In the genomic region with DNA sequence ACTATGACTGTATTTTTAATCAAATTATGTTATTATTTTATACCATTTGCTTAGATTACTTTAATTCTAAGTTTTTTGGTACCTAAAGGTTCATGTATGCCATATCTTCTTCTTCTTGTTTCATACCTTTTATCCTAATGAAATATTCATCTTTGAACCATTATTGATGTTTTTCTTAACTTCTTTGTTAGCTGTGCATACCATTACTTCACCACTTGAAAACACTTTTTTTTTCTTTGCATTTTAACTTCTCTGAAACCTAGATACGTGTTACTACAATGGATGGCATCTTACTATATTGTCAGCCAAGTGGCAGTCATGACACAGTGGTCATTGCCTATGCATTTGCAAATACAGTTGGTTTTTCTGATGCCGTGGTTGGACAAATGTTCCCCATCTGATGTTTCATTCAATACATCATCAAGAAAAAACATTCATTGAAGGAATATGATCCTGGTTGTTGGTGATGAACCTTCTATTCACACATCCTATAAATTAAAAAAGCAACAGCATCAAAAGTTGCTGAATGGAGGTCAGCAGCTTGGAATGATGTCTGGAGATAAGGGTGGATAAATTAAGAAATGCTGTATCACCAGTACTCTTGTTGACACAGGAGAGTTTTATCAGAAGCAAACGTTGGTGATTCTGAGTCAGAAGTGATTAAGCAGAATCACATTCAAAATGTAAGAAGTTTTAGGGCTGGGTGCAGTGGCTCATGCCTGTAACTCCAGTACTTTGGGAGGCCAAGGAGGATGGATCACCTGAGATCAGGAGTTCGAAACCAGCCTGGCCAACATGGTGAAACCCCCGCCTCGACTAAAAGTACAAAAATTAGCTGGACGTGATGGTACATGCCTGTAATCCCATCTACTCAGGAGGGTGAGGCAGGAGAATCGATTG, we compare ENCODE assay signal across 1 cellular context.
TF ChIP-seq lines count a peak whose summit lies in the region.

No MANE protein-coding gene starts in this region.

TF ChIP-seq in A549, 52 proteins besides CTCF, POLR2A, EP300 and RAD21 (continued from another document):
- TF ChIP-seq, protein P1, sequence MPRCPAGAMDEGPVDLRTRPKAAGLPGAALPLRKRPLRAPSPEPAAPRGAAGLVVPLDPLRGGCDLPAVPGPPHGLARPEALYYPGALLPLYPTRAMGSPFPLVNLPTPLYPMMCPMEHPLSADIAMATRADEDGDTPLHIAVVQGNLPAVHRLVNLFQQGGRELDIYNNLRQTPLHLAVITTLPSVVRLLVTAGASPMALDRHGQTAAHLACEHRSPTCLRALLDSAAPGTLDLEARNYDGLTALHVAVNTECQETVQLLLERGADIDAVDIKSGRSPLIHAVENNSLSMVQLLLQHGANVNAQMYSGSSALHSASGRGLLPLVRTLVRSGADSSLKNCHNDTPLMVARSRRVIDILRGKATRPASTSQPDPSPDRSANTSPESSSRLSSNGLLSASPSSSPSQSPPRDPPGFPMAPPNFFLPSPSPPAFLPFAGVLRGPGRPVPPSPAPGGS (IDR thresholded peaks at IDR 0.05), result no peak
- TF ChIP-seq HOXA7 (CRISPR knock-in tag; IDR thresholded peaks at IDR 0.05) (no peak), E2F6 (IDR thresholded peaks at IDR 0.05; ENCODE audit: borderline replicate concordance, low read depth) (no peak), ZC3H11A (IDR thresholded peaks at IDR 0.05) (no peak), CEBPB (IDR thresholded peaks at IDR 0.05) (0 out of 4 replicates have a peak, but pooled peaks of 1 of the 2 experiments have one; percentile 27), GATA3 (IDR thresholded peaks at IDR 0.05; ENCODE audit: borderline replicate concordance) (peak; percentile 86), KDM5A (IDR thresholded peaks at IDR 0.05) (no peak), CHD4 (IDR thresholded peaks at IDR 0.05; ENCODE audit: borderline replicate concordance) (no peak)
- TF ChIP-seq, protein P2, sequence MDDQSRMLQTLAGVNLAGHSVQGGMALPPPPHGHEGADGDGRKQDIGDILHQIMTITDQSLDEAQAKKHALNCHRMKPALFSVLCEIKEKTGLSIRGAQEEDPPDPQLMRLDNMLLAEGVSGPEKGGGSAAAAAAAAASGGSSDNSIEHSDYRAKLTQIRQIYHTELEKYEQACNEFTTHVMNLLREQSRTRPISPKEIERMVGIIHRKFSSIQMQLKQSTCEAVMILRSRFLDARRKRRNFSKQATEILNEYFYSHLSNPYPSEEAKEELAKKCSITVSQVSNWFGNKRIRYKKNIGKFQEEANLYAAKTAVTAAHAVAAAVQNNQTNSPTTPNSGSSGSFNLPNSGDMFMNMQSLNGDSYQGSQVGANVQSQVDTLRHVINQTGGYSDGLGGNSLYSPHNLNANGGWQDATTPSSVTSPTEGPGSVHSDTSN (IDR thresholded peaks at IDR 0.05), result no peak
- TF ChIP-seq, protein P3, sequence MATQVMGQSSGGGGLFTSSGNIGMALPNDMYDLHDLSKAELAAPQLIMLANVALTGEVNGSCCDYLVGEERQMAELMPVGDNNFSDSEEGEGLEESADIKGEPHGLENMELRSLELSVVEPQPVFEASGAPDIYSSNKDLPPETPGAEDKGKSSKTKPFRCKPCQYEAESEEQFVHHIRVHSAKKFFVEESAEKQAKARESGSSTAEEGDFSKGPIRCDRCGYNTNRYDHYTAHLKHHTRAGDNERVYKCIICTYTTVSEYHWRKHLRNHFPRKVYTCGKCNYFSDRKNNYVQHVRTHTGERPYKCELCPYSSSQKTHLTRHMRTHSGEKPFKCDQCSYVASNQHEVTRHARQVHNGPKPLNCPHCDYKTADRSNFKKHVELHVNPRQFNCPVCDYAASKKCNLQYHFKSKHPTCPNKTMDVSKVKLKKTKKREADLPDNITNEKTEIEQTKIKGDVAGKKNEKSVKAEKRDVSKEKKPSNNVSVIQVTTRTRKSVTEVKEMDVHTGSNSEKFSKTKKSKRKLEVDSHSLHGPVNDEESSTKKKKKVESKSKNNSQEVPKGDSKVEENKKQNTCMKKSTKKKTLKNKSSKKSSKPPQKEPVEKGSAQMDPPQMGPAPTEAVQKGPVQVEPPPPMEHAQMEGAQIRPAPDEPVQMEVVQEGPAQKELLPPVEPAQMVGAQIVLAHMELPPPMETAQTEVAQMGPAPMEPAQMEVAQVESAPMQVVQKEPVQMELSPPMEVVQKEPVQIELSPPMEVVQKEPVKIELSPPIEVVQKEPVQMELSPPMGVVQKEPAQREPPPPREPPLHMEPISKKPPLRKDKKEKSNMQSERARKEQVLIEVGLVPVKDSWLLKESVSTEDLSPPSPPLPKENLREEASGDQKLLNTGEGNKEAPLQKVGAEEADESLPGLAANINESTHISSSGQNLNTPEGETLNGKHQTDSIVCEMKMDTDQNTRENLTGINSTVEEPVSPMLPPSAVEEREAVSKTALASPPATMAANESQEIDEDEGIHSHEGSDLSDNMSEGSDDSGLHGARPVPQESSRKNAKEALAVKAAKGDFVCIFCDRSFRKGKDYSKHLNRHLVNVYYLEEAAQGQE (IDR thresholded peaks at IDR 0.05), result no peak
- TF ChIP-seq, protein P4, sequence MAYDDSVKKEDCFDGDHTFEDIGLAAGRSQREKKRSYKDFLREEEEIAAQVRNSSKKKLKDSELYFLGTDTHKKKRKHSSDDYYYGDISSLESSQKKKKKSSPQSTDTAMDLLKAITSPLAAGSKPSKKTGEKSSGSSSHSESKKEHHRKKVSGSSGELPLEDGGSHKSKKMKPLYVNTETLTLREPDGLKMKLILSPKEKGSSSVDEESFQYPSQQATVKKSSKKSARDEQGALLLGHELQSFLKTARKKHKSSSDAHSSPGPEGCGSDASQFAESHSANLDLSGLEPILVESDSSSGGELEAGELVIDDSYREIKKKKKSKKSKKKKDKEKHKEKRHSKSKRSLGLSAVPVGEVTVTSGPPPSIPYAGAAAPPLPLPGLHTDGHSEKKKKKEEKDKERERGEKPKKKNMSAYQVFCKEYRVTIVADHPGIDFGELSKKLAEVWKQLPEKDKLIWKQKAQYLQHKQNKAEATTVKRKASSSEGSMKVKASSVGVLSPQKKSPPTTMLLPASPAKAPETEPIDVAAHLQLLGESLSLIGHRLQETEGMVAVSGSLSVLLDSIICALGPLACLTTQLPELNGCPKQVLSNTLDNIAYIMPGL (CRISPR knock-in tag; IDR thresholded peaks at IDR 0.05; ENCODE audit: borderline replicate concordance), result no peak
